ENCODE assay signal across 10 cellular contexts in the genomic region with DNA sequence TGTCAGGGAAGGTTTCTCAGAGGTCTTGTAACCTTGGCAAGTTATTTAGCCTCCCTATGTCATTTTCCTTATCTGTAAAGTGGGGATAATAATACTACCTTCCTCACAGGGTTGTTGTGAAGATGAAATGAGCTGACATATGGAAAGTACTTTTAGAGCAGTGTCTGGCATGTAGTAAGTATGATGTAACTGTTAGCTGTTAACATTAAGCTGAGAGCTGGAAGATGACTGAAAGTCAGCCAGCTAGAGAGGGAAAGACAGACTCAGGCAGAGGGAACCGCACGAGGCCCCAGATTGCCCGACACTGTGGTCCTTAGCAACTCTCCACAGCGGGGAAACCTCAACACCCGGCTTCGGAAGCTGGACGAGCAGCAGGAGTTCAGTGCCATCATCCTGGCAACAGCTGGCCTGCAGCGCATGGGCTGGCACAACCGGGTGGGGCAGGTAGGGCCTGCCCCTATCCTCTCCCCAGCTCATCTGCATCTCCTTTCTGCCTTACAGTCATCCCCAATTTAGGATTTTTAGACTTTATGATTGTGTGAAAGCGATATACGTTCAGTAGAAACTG. TPM values are rescaled to one million over a fixed set of nuclear protein-coding genes. Genes with fewer than 3 reads are reported as not detected.
DNase-seq lines count a peak whose midpoint lies in the region; ATAC-seq and TF ChIP-seq lines count a peak whose summit lies in the region.
"Had no signal": no experiment of that assay in that cellular context is flagged by ENCODE, and none has a peak within 500 bp of the region (broad histone marks: within the 10 kb centered on the region; RNA-seq: fewer than 3 reads in every experiment).

No MANE protein-coding gene starts in this region.

- H3K4me3 Mint-ChIP-seq in activated CD8-positive, alpha-beta T cell treated with anti-CD3 and anti-CD28 coated beads, Interleukin-2, amount 10 ng/mL, durations not matched to agents 7 days and 5 days, result peak overlapping the region; percentile 95
- no peak overlapping the region for H3K4me3 Mint-ChIP-seq in activated CD8-positive, alpha-beta T cell treated with anti-CD3 and anti-CD28 coated beads for 36 hours
- peak overlapping the region; percentile 57 to 98 (median 58) for H3K4me3 Mint-ChIP-seq in nephron

- no peaks in the 10 kb centered on the region for H3K9me3 Mint-ChIP-seq in activated CD8-positive, alpha-beta T cell treated with anti-CD3 and anti-CD28 coated beads, Interleukin-2, amount 10 ng/mL, durations not matched to agents 7 days and 5 days (ENCODE audit: insufficient read depth)
- H3K9me3 Mint-ChIP-seq in activated CD8-positive, alpha-beta T cell treated with anti-CD3 and anti-CD28 coated beads for 36 hours, result no peaks in the 10 kb centered on the region
- H3K9me3 Mint-ChIP-seq in nephron, result no peaks in the 10 kb centered on the region

- H3K79me2 ChIP-seq in OCI-LY7 (ENCODE audit: insufficient read depth, low read depth, low read length), result peaks cover 34% of the 10 kb centered on the region

- H3K27me3 Mint-ChIP-seq in activated CD8-positive, alpha-beta T cell treated with anti-CD3 and anti-CD28 coated beads, Interleukin-2, amount 10 ng/mL, durations not matched to agents 7 days and 5 days (ENCODE audit: low read depth), result no peaks in the 10 kb centered on the region
- H3K27me3 Mint-ChIP-seq in activated CD8-positive, alpha-beta T cell treated with anti-CD3 and anti-CD28 coated beads for 36 hours, result peaks cover 1% of the 10 kb centered on the region
- H3K27me3 Mint-ChIP-seq in nephron (ENCODE audit: low read depth), result no peaks in the 10 kb centered on the region

- ATAC-seq in activated CD8-positive, alpha-beta T cell treated with anti-CD3 and anti-CD28 coated beads, Interleukin-2, amount 10 ng/mL, durations not matched to agents 7 days and 5 days, result no peak
- ATAC-seq in activated CD8-positive, alpha-beta T cell treated with anti-CD3 and anti-CD28 coated beads for 36 hours, result no peak
- ATAC-seq in HG03045 (IDR thresholded peaks at IDR 0.05; ENCODE audit: unreplicated experiment), result no peak
- ATAC-seq: heart right ventricle had no signal

- no peaks in the 10 kb centered on the region for H3K9me3 ChIP-seq in OCI-LY7 (ENCODE audit: low read length)
- H3K9me3 ChIP-seq: breast epithelium, heart right ventricle, left ventricle myocardium inferior had no signal

- POLR2A ChIA-PET in activated CD8-positive, alpha-beta T cell treated with anti-CD3 and anti-CD28 coated beads, Interleukin-2, amount 10 ng/mL, durations not matched to agents 7 days and 5 days (lab: Charles Lee), result interaction anchor here (0.8 to 2.8 kb wide), 4 partner anchors 9 to 33 kb away, joined by 3 to 13 read pairs (median 8); partner anchors contain the start of genes DPAGT1 and VPS11
- POLR2A ChIA-PET in activated CD8-positive, alpha-beta T cell treated with anti-CD3 and anti-CD28 coated beads for 36 hours (lab: Charles Lee), result interaction anchor here (0.7 to 7.0 kb wide), 9 partner anchors 9 to 34 kb away, joined by 3 to 107 read pairs (median 5); partner anchors contain the start of genes C2CD2L, DPAGT1, HYOU1 and VPS11
- POLR2A ChIA-PET in OCI-LY7 (lab: Charles Lee), result interaction anchor here (0.6 to 0.9 kb wide), 2 partner anchors 56 to 75 kb away, joined by 5 read pairs; no protein-coding TSS in a partner anchor

- CTCF ChIA-PET in activated CD8-positive, alpha-beta T cell treated with anti-CD3 and anti-CD28 coated beads, Interleukin-2, amount 10 ng/mL, durations not matched to agents 7 days and 5 days (lab: Charles Lee), result interaction anchor here (0.9 to 1.4 kb wide), 2 partner anchors 11 to 13 kb away, joined by 3 read pairs; no protein-coding TSS in a partner anchor
- CTCF ChIA-PET in activated CD8-positive, alpha-beta T cell treated with anti-CD3 and anti-CD28 coated beads for 36 hours (lab: Charles Lee), result interaction anchor here (0.6 to 1.3 kb wide), 3 partner anchors 9 to 249 kb away, joined by 3 to 4 read pairs (median 3); no protein-coding TSS in a partner anchor
- CTCF ChIA-PET in OCI-LY7 (lab: Charles Lee; ENCODE audit: unreplicated experiment), result interaction anchor here (1.2 kb wide), 1 partner anchor 33 kb away, joined by 3 read pairs; no protein-coding TSS in a partner anchor

- H3K4me1 ChIP-seq in OCI-LY7 (ENCODE audit: insufficient read depth, low read length, poor library complexity, severe bottlenecking), result peaks cover 56% of the 10 kb centered on the region

- H3K4me2 ChIP-seq in OCI-LY7 (ENCODE audit: low read length), result peak overlapping the region; percentile 79

- no peak overlapping the region for H3K27ac Mint-ChIP-seq in activated CD8-positive, alpha-beta T cell treated with anti-CD3 and anti-CD28 coated beads, Interleukin-2, amount 10 ng/mL, durations not matched to agents 7 days and 5 days
- H3K27ac Mint-ChIP-seq in activated CD8-positive, alpha-beta T cell treated with anti-CD3 and anti-CD28 coated beads for 36 hours, result no peak overlapping the region
- peak overlapping the region in 2 of 3 experiments; percentile 38 to 67 for H3K27ac Mint-ChIP-seq in nephron

- no peak for DNase-seq in activated CD8-positive, alpha-beta T cell treated with anti-CD3 and anti-CD28 coated beads, Interleukin-2, amount 10 ng/mL, durations not matched to agents 7 days and 5 days
- no peak for DNase-seq in activated CD8-positive, alpha-beta T cell treated with anti-CD3 and anti-CD28 coated beads for 36 hours
- no peak for DNase-seq in OCI-LY7 (ENCODE audit: low spot score)
- no peak for DNase-seq in cerebellum (ENCODE audit: low spot score)
- DNase-seq: heart right ventricle, left ventricle myocardium inferior, NCI-H226 had no signal

- intact Hi-C loops in activated CD8-positive, alpha-beta T cell treated with anti-CD3 and anti-CD28 coated beads for 36 hours (cut with micrococcal nuclease), result no loop called here
- intact Hi-C loops in OCI-LY7 (cut with micrococcal nuclease; ENCODE audit: unreplicated experiment), result no loop called here

- no TSS peak for BruUV-seq in OCI-LY7 (replicated peaks; lab: Mats Ljungman, UMichigan)

- peak overlapping the region; percentile 79 for H3K27ac ChIP-seq in OCI-LY7 (ENCODE audit: low read depth, low read length, poor library complexity, severe bottlenecking)
- H3K27ac ChIP-seq: breast epithelium, heart right ventricle, left ventricle myocardium inferior had no signal

- peaks cover 48% of the 10 kb centered on the region for H3K36me3 ChIP-seq in OCI-LY7 (ENCODE audit: insufficient read depth, low read length)
- H3K36me3 ChIP-seq: breast epithelium had no signal

- peak overlapping the region; percentile 81 for H3K4me3 ChIP-seq in OCI-LY7 (ENCODE audit: low read depth, low read length, poor library complexity, severe bottlenecking)
- H3K4me3 ChIP-seq: breast epithelium, heart right ventricle, left ventricle myocardium inferior had no signal

- no peaks in the 10 kb centered on the region for H3K9me2 ChIP-seq in OCI-LY7 (ENCODE audit: insufficient read depth, low read length)

- H3K4me1 Mint-ChIP-seq in activated CD8-positive, alpha-beta T cell treated with anti-CD3 and anti-CD28 coated beads, Interleukin-2, amount 10 ng/mL, durations not matched to agents 7 days and 5 days (ENCODE audit: low read depth), result peaks cover 50% of the 10 kb centered on the region
- peaks cover 26% of the 10 kb centered on the region for H3K4me1 Mint-ChIP-seq in activated CD8-positive, alpha-beta T cell treated with anti-CD3 and anti-CD28 coated beads for 36 hours (ENCODE audit: low read depth)
- peaks cover 41% of the 10 kb centered on the region for H3K4me1 Mint-ChIP-seq in nephron

- no peak for TF ChIP-seq CTCF in activated CD8-positive, alpha-beta T cell treated with anti-CD3 and anti-CD28 coated beads for 36 hours (IDR thresholded peaks at IDR 0.05)
- TF ChIP-seq CTCF in OCI-LY7 (conservative IDR thresholded peaks at IDR 0.05; ENCODE audit: low read length) (no peak), nephron (IDR thresholded peaks at IDR 0.05; ENCODE audit: unreplicated experiment in 3 of 3) (no peak)

- H4K20me1 ChIP-seq in OCI-LY7 (ENCODE audit: insufficient read depth, low read length), result peaks cover 23% of the 10 kb centered on the region

- no peak overlapping the region for H2AFZ ChIP-seq in OCI-LY7 (ENCODE audit: low read length)

- H3K36me3 Mint-ChIP-seq in activated CD8-positive, alpha-beta T cell treated with anti-CD3 and anti-CD28 coated beads, Interleukin-2, amount 10 ng/mL, durations not matched to agents 7 days and 5 days (ENCODE audit: low read depth), result peaks cover 49% of the 10 kb centered on the region
- peaks cover 46% of the 10 kb centered on the region for H3K36me3 Mint-ChIP-seq in activated CD8-positive, alpha-beta T cell treated with anti-CD3 and anti-CD28 coated beads for 36 hours (ENCODE audit: low read depth)
- peaks cover 21% of the 10 kb centered on the region for H3K36me3 Mint-ChIP-seq in nephron (ENCODE audit: low read depth)

RNA-seq across cellular contexts. Expression of gene HMBS, which starts 6.5 kb away (rescaled TPM):
- 10 to 100 TPM; 31.0 to 32.5 TPM for total RNA-seq in activated CD8-positive, alpha-beta T cell treated with anti-CD3 and anti-CD28 coated beads, Interleukin-2, amount 10 ng/mL, durations not matched to agents 7 days and 5 days
- 10 to 100 TPM; 33.6 to 36.1 TPM for total RNA-seq in activated CD8-positive, alpha-beta T cell treated with anti-CD3 and anti-CD28 coated beads for 36 hours
- total RNA-seq in OCI-LY7 (2014; rRNA removed; shearing (Covaris generic)), result 12.1 and 12.2 TPM in 2 replicates
- total RNA-seq in OCI-LY7 (2022) (49.6 and 50.0 TPM in 2 replicates), cerebellum (4.9 TPM)

RNA-seq across cellular contexts. Expression of gene DPAGT1, which starts 10.5 kb away (rescaled TPM):
- 10 to 100 TPM; 52.5 to 57.7 TPM for total RNA-seq in activated CD8-positive, alpha-beta T cell treated with anti-CD3 and anti-CD28 coated beads, Interleukin-2, amount 10 ng/mL, durations not matched to agents 7 days and 5 days
- total RNA-seq in activated CD8-positive, alpha-beta T cell treated with anti-CD3 and anti-CD28 coated beads for 36 hours, result 10 to 100 TPM; 51.1 to 52.2 TPM
- 31.7 and 35.8 TPM in 2 replicates for total RNA-seq in OCI-LY7 (2014; rRNA removed; shearing (Covaris generic))
- total RNA-seq in OCI-LY7 (2022) (72.4 and 83.4 TPM in 2 replicates), cerebellum (12.0 TPM)

RNA-seq across cellular contexts. Expression of gene C2CD2L, which starts 16.0 kb away (rescaled TPM):
- 10 to 100 TPM; 33.2 to 35.2 TPM for total RNA-seq in activated CD8-positive, alpha-beta T cell treated with anti-CD3 and anti-CD28 coated beads, Interleukin-2, amount 10 ng/mL, durations not matched to agents 7 days and 5 days
- total RNA-seq in activated CD8-positive, alpha-beta T cell treated with anti-CD3 and anti-CD28 coated beads for 36 hours, result 10 to 100 TPM; 14.2 to 17.7 TPM
- 6.5 and 10.6 TPM in 2 replicates for total RNA-seq in OCI-LY7 (2014; rRNA removed; shearing (Covaris generic))
- total RNA-seq in OCI-LY7 (2022), result 19.0 and 19.9 TPM in 2 replicates
- total RNA-seq in cerebellum, result 6.2 TPM

RNA-seq across cellular contexts. Expression of gene VPS11, which starts 23.5 kb away (rescaled TPM):
- total RNA-seq in activated CD8-positive, alpha-beta T cell treated with anti-CD3 and anti-CD28 coated beads, Interleukin-2, amount 10 ng/mL, durations not matched to agents 7 days and 5 days, result 10 to 100 TPM; 30.8 to 31.6 TPM
- total RNA-seq in activated CD8-positive, alpha-beta T cell treated with anti-CD3 and anti-CD28 coated beads for 36 hours, result 10 to 100 TPM; 17.1 to 17.2 TPM
- total RNA-seq in OCI-LY7 (2014; rRNA removed; shearing (Covaris generic)), result 32.2 and 46.1 TPM in 2 replicates
- 23.3 and 25.7 TPM in 2 replicates for total RNA-seq in OCI-LY7 (2022)
- 20.6 TPM for total RNA-seq in cerebellum

RNA-seq across cellular contexts. Expression of gene HINFP, which starts 30.2 kb away (rescaled TPM):
- 10 to 100 TPM; 36.1 to 40.9 TPM for total RNA-seq in activated CD8-positive, alpha-beta T cell treated with anti-CD3 and anti-CD28 coated beads, Interleukin-2, amount 10 ng/mL, durations not matched to agents 7 days and 5 days
- 10 to 100 TPM; 23.9 to 26.5 TPM for total RNA-seq in activated CD8-positive, alpha-beta T cell treated with anti-CD3 and anti-CD28 coated beads for 36 hours
- 18.2 and 27.7 TPM in 2 replicates for total RNA-seq in OCI-LY7 (2014; rRNA removed; shearing (Covaris generic))
- total RNA-seq in OCI-LY7 (2022) (29.6 and 30.8 TPM in 2 replicates), cerebellum (31.0 TPM)

Comparison
In these comparisons a context has a peak if more than half of its experiments do, and no peak if none do; other contexts are left out.
1. H3K27ac Mint-ChIP-seq: peak in nephron (2 of 3); none in activated CD8-positive, alpha-beta T cell treated with anti-CD3 and anti-CD28 coated beads, Interleukin-2, amount 10 ng/mL, durations not matched to agents 7 days and 5 days (single experiment) and activated CD8-positive, alpha-beta T cell treated with anti-CD3 and anti-CD28 coated beads for 36 hours (single experiment).